In the genomic region with DNA sequence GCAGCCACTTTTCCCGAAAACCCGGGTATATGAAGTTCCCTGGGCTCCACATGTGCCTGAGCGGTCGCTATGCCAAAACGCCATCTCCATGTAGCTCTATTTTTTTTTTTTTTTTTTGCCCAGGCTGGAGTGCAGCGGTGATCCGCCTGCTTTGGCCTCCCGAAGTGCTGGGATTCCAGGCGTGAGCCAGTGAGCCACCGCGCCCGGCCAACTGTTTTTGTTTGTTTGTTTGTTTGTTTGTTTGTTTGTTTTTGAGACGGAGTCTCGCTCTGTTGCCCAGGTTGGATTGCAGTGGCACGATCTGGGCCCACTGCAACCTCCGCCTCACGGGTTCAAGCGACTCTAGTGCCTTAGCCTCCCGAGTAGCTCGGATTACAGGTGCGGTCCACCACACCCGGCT, we compare ENCODE assay signal across 17 cellular contexts.
DNase-seq lines count a peak whose midpoint lies in the region; ATAC-seq, FAIRE-seq and TF ChIP-seq lines count a peak whose summit lies in the region.
"Had no signal": no experiment of that assay in that cellular context is flagged by ENCODE, and none has a peak within 500 bp of the region (broad histone marks: within the 10 kb centered on the region; RNA-seq: fewer than 3 reads in every experiment).

No MANE protein-coding gene starts in this region.

- no peak for ATAC-seq in IMR-90 (ENCODE audit: low read depth)

- no peak overlapping the region for H2BK20ac ChIP-seq in IMR-90 (ENCODE audit: low read depth, low read length)

- dilution Hi-C loops in IMR-90 (cut with HindIII; ENCODE audit: low sequenced_read_pairs, unreplicated experiment) = no loop called here

- H4K5ac ChIP-seq in IMR-90 (ENCODE audit: low read depth, low read length) = no peak overlapping the region

- no peak overlapping the region for H2BK15ac ChIP-seq in IMR-90 (ENCODE audit: low read depth, low read length)

- intact Hi-C loops in IMR-90 (cut with micrococcal nuclease) = loop anchor here (5.0 kb wide), 1 partner anchor 193 kb away; no protein-coding TSS in a partner anchor

- no peak overlapping the region for H3K27ac Mint-ChIP-seq in endodermal cell
- H3K27ac Mint-ChIP-seq: CD8-positive, alpha-beta memory T cell; IgD-negative memory B cell had no signal

- no peak overlapping the region for H3K23ac ChIP-seq in IMR-90 (ENCODE audit: low read depth, low read length)

- H3K18ac ChIP-seq in IMR-90 (ENCODE audit: low read depth, low read length) = no peak overlapping the region

- TF ChIP-seq CTCF in IMR-90 (conservative IDR thresholded peaks at IDR 0.05; ENCODE audit: low read depth, low read length) (no peak), endodermal cell (conservative IDR thresholded peaks at IDR 0.05) (no peak), parathyroid adenoma (IDR thresholded peaks at IDR 0.05) (no peak), D721Med (IDR thresholded peaks at IDR 0.05; ENCODE audit: insufficient read depth, missing control alignments) (no peak)

- no peak overlapping the region for H3K56ac ChIP-seq in IMR-90 (ENCODE audit: extremely low read depth, insufficient read depth, low read length)

- no peak for FAIRE-seq in D721Med (lab: Jason Lieb, UNC)

- H4K8ac ChIP-seq in IMR-90 (ENCODE audit: low read depth in 2 of 2, low read length in 2 of 2) = no peak overlapping the region

- no peak overlapping the region for H3K4me3 ChIP-seq in IMR-90 (ENCODE audit: insufficient read depth, low read depth, low read length)
- no peak overlapping the region for H3K4me3 ChIP-seq in endodermal cell (ENCODE audit: low read length)
- peak overlapping the region; percentile 53 for H3K4me3 ChIP-seq in parathyroid adenoma (ENCODE audit: low read depth, low read length)
- H3K4me3 ChIP-seq: BLaER1 had no signal

- no peak overlapping the region for H3K4me2 ChIP-seq in IMR-90 (ENCODE audit: low read depth, low read length)
- H3K4me2 ChIP-seq in parathyroid adenoma (ENCODE audit: low read length) = peak overlapping the region; percentile 83
- H3K4me2 ChIP-seq: BLaER1 had no signal

- peak; percentile 60 for DNase-seq in DMS53 (lab: John Stamatoyannopoulos, UW)
- DNase-seq in IMR-90 = no peak
- DNase-seq in endodermal cell = no peak
- DNase-seq in D721Med (ENCODE audit: insufficient read length, low spot score) = no peak
- DNase-seq in DMS79 (lab: John Stamatoyannopoulos, UW) = no peak
- no peak for DNase-seq in AML-193 (lab: John Stamatoyannopoulos, UW)
- DNase-seq in AG08395 (ENCODE audit: low spot score) = no peak
- DNase-seq: CD8-positive, alpha-beta memory T cell; HCEC 1CT; NCI-H2029; NCI-H2171 treated with DMSO at 0.1 percent for 48 hours; NCI-H510A; SHP77 treated with DMSO at 0.1 percent for 48 hours had no signal

- no peaks in the 10 kb centered on the region for H3K36me3 Mint-ChIP-seq in endodermal cell (ENCODE audit: low read depth)
- H3K36me3 Mint-ChIP-seq: CD8-positive, alpha-beta memory T cell; IgD-negative memory B cell had no signal

- no peaks in the 10 kb centered on the region for H3K4me1 Mint-ChIP-seq in endodermal cell
- H3K4me1 Mint-ChIP-seq: CD8-positive, alpha-beta memory T cell; IgD-negative memory B cell had no signal

- peak overlapping the region; percentile 61 for H3K4me3 Mint-ChIP-seq in endodermal cell
- H3K4me3 Mint-ChIP-seq: CD8-positive, alpha-beta memory T cell; IgD-negative memory B cell had no signal

- H4K91ac ChIP-seq in IMR-90 (ENCODE audit: insufficient read depth, low read depth, low read length) = no peak overlapping the region

- no peak overlapping the region for H3K14ac ChIP-seq in IMR-90 (replicated peaks; ENCODE audit: low read depth, low read length)

- H3K9me3 ChIP-seq in IMR-90 (ENCODE audit: control insufficient read depth, insufficient read depth, low read length) = no peaks in the 10 kb centered on the region
- no peaks in the 10 kb centered on the region for H3K9me3 ChIP-seq in endodermal cell (ENCODE audit: control insufficient read depth, low read length)
- no peaks in the 10 kb centered on the region for H3K9me3 ChIP-seq in parathyroid adenoma (ENCODE audit: control insufficient read depth, low read length)
- H3K9me3 ChIP-seq: BLaER1, Peyer's patch had no signal

- CTCF ChIA-PET in IMR-90 (lab: Yijun Ruan, JAX) = interaction anchor here (0.6 to 2.0 kb wide), 3 partner anchors 10 to 602 kb away, joined by 3 to 7 read pairs (median 3); no protein-coding TSS in a partner anchor

- no peak for TF ChIP-seq POLR2A in IMR-90 (IDR thresholded peaks at IDR 0.05; ENCODE audit: low read depth, low read length)

- H3K9me1 ChIP-seq in IMR-90 (ENCODE audit: insufficient read depth, low read length) = no peaks in the 10 kb centered on the region

- TF ChIP-seq RAD21 in IMR-90 (IDR thresholded peaks at IDR 0.05; ENCODE audit: low read length) = no peak

- H4K20me1 ChIP-seq in IMR-90 (ENCODE audit: insufficient read depth, low read length) = no peaks in the 10 kb centered on the region
- H4K20me1 ChIP-seq: BLaER1 had no signal

- no peaks in the 10 kb centered on the region for H3K9me3 Mint-ChIP-seq in endodermal cell

- no peaks in the 10 kb centered on the region for H3K79me2 ChIP-seq in parathyroid adenoma

- H2BK120ac ChIP-seq in IMR-90 (ENCODE audit: low read depth, low read length) = no peak overlapping the region

- no peak overlapping the region for H2BK5ac ChIP-seq in IMR-90 (ENCODE audit: low read depth, low read length, poor library complexity, severe bottlenecking)

- in situ Hi-C loops in IMR-90 (cut with MboI; ENCODE audit: low sequenced_read_pairs) = no loop called here

- H2AK9ac ChIP-seq in IMR-90 (replicated peaks; ENCODE audit: low read depth, low read length, poor library complexity) = no peak overlapping the region

- H3K27ac ChIP-seq in IMR-90 (ENCODE audit: insufficient read depth, low read length) = no peak overlapping the region
- no peak overlapping the region for H3K27ac ChIP-seq in endodermal cell (ENCODE audit: low read depth, low read length)
- H3K27ac ChIP-seq in parathyroid adenoma = no peak overlapping the region
- H3K27ac ChIP-seq: BLaER1, Peyer's patch had no signal

- H2AK5ac ChIP-seq in IMR-90 (ENCODE audit: low read depth, low read length) = no peak overlapping the region

- H3K27me3 ChIP-seq in IMR-90 (ENCODE audit: control insufficient read depth, insufficient read depth, low read length) (no peaks in the 10 kb centered on the region), endodermal cell (ENCODE audit: control insufficient read depth, insufficient read depth, low read length, poor library complexity, severe bottlenecking) (no peaks in the 10 kb centered on the region), parathyroid adenoma (ENCODE audit: control insufficient read depth, insufficient read depth, low read length) (no peaks in the 10 kb centered on the region)
- H3K27me3 ChIP-seq: BLaER1, Peyer's patch had no signal

- H3K4me1 ChIP-seq in IMR-90 (ENCODE audit: control insufficient read depth, insufficient read depth, low read length) (no peaks in the 10 kb centered on the region), endodermal cell (ENCODE audit: control insufficient read depth, insufficient read depth, low read length) (no peaks in the 10 kb centered on the region), parathyroid adenoma (no peaks in the 10 kb centered on the region)
- H3K4me1 ChIP-seq: BLaER1, Peyer's patch had no signal

- BruUV-seq in IMR-90 (replicated peaks; lab: Mats Ljungman, UMichigan) = no TSS peak

- peak overlapping the region; percentile 86 for H2AFZ ChIP-seq in IMR-90 (replicated peaks; ENCODE audit: low read length, poor library complexity)
- peak overlapping the region; percentile 68 for H2AFZ ChIP-seq in parathyroid adenoma

- no peaks in the 10 kb centered on the region for H3K79me1 ChIP-seq in IMR-90 (ENCODE audit: low read depth in 1 of 2, low read length in 2 of 2)

- WGBS in IMR-90 (ENCODE audit: extremely low coverage in 2 of 2, insufficient read length in 1 of 2), 2 experiments = no CpG with 5 or more reads among the region's 22 CpGs
- 82 to 95% methylated on average over 15 to 22 of the region's 22 CpGs for WGBS in endodermal cell (ENCODE audit: insufficient coverage in 1 of 2, insufficient read length in 1 of 2), 2 experiments

- POLR2A ChIA-PET in IMR-90 (lab: Charles Lee; ENCODE audit: unreplicated experiment) = no interaction called here

- H3K27me3 Mint-ChIP-seq in endodermal cell (ENCODE audit: insufficient read depth) = no peaks in the 10 kb centered on the region
- H3K27me3 Mint-ChIP-seq: IgD-negative memory B cell had no signal

- H3K4ac ChIP-seq in IMR-90 (ENCODE audit: low read depth, low read length) = no peak overlapping the region

- no peak overlapping the region for H3K9ac ChIP-seq in IMR-90 (ENCODE audit: low read depth, low read length)
- H3K9ac ChIP-seq in endodermal cell (ENCODE audit: extremely low read depth, low read length, poor library complexity, severe bottlenecking) = no peak overlapping the region
- H3K9ac ChIP-seq in parathyroid adenoma = no peak overlapping the region
- H3K9ac ChIP-seq: BLaER1 had no signal

- no peaks in the 10 kb centered on the region for H3K36me3 ChIP-seq in IMR-90 (ENCODE audit: control insufficient read depth, insufficient read depth, low read length)
- H3K36me3 ChIP-seq in endodermal cell (ENCODE audit: control insufficient read depth, insufficient read depth, low read length) = no peaks in the 10 kb centered on the region
- no peaks in the 10 kb centered on the region for H3K36me3 ChIP-seq in parathyroid adenoma (ENCODE audit: control insufficient read depth, insufficient read depth, low read length)
- H3K36me3 ChIP-seq: BLaER1, Peyer's patch had no signal

TF ChIP-seq in IMR-90, 13 proteins besides CTCF, POLR2A, EP300 and RAD21 (continues in another document):
- TF ChIP-seq MAFK (IDR thresholded peaks at IDR 0.05; ENCODE audit: low read depth, low read length) = no peak
- no peak for TF ChIP-seq RCOR1 (IDR thresholded peaks at IDR 0.05; ENCODE audit: insufficient replicate concordance, low read length)
- TF ChIP-seq, protein P1, sequence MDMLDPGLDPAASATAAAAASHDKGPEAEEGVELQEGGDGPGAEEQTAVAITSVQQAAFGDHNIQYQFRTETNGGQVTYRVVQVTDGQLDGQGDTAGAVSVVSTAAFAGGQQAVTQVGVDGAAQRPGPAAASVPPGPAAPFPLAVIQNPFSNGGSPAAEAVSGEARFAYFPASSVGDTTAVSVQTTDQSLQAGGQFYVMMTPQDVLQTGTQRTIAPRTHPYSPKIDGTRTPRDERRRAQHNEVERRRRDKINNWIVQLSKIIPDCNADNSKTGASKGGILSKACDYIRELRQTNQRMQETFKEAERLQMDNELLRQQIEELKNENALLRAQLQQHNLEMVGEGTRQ (IDR thresholded peaks at IDR 0.05; ENCODE audit: low read depth, low read length) = no peak
- no peak for TF ChIP-seq CHD1 (IDR thresholded peaks at IDR 0.05; ENCODE audit: low read depth, low read length)
- TF ChIP-seq CEBPB (IDR thresholded peaks at IDR 0.05; ENCODE audit: low read depth, low read length) = no peak
